10 cellular contexts compared by ENCODE assay signal in the genomic region with DNA sequence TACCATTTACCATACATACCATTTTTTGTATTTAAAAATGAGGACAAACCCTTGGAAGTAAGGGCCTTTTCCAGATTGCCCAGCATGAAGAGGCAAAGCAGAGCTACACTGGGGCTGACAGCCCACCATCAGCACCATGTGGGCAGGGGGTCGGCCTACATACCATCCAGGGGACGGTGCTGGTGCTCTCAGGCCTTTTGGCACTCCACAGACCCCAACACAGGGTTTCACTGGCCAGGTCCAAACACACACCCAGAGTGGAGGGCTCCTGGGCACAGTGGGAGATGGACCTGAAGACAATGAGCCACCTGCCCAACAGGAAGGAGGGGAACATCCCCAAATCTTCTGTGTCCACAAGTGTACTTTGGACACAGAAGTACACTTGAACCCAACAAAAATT.
"Had no signal": no experiment of that assay in that cellular context is flagged by ENCODE, and none has a peak within 500 bp of the region (broad histone marks: within the 10 kb centered on the region; RNA-seq: fewer than 3 reads in every experiment).

No MANE protein-coding gene starts in this region.

- H3K4me3 Mint-ChIP-seq: activated T-helper 1 cell treated with anti-CD3 and anti-CD28 coated beads, Interleukin-12 subunit alpha, Interleukin-12 subunit beta, Interleukin-2, Interleukin-4 antibody, amounts not matched to agents 30 ng/mL and 10 ng/mL and 1 ng/mL, durations not matched to agents 14 hours and 24 hours and 36 hours; immature natural killer cell; T-helper 2 cell treated with Interferon-gamma antibody and Interleukin-4, amounts not matched to agents 5 μg/mL and 100 μg/mL, for 36 hours had no signal

- H3K9me3 Mint-ChIP-seq: activated T-helper 1 cell treated with anti-CD3 and anti-CD28 coated beads, Interleukin-12 subunit alpha, Interleukin-12 subunit beta, Interleukin-2, Interleukin-4 antibody, amounts not matched to agents 30 ng/mL and 10 ng/mL and 1 ng/mL, durations not matched to agents 14 hours and 24 hours and 36 hours; immature natural killer cell; T-helper 2 cell treated with Interferon-gamma antibody and Interleukin-4, amounts not matched to agents 5 μg/mL and 100 μg/mL, for 36 hours had no signal

- ATAC-seq: foreskin keratinocyte, left cardiac atrium had no signal

- H3K27ac Mint-ChIP-seq: activated T-helper 1 cell treated with anti-CD3 and anti-CD28 coated beads, Interleukin-12 subunit alpha, Interleukin-12 subunit beta, Interleukin-2, Interleukin-4 antibody, amounts not matched to agents 30 ng/mL and 10 ng/mL and 1 ng/mL, durations not matched to agents 14 hours and 24 hours and 36 hours; immature natural killer cell; T-helper 2 cell treated with Interferon-gamma antibody and Interleukin-4, amounts not matched to agents 5 μg/mL and 100 μg/mL, for 36 hours had no signal

- DNase-seq: activated naive CD4-positive, alpha-beta T cell; aorta; foreskin keratinocyte; immature natural killer cell; left cardiac atrium; stimulated activated CD4-positive, alpha-beta T cell treated with anti-CD3 and anti-CD28 coated beads, Interleukin-4, amount 100 ng/mL, for 24 hours; stomach; uterus had no signal
